ENCODE assay signal across 8 cellular contexts in genomic region chr7:148983220-148984146, GRCh38. TPM values are rescaled to one million over a fixed set of nuclear protein-coding genes. Genes with fewer than 3 reads are reported as not detected.
DNase-seq lines count a peak whose midpoint lies in the region; ATAC-seq and TF ChIP-seq lines count a peak whose summit lies in the region.

No MANE protein-coding gene starts in this region.

- H3K27ac ChIP-seq in foreskin keratinocyte, result no peak overlapping the region
- H3K27ac ChIP-seq in neutrophil, result no peak overlapping the region

- H3K27me3 ChIP-seq in foreskin keratinocyte (no peaks in the 10 kb centered on the region), neutrophil (peaks cover 63% of the 10 kb centered on the region)

- H3K9me3 ChIP-seq in neutrophil, result no peaks in the 10 kb centered on the region

- no peaks in the 10 kb centered on the region for H3K36me3 ChIP-seq in neutrophil

- ATAC-seq in foreskin keratinocyte, result peak; percentile 57

- peak overlapping the region; percentile 56 to 59 for H3K4me3 ChIP-seq in neutrophil (ENCODE audit: low read depth in 1 of 2, low read length in 1 of 2)

- TF ChIP-seq CTCF in foreskin keratinocyte (conservative IDR thresholded peaks at IDR 0.05) (no peak), neutrophil (IDR thresholded peaks at IDR 0.05) (no peak)

- H3K4me1 ChIP-seq in foreskin keratinocyte (no peaks in the 10 kb centered on the region), neutrophil (ENCODE audit: control insufficient read depth in 1 of 2, insufficient read depth in 1 of 2, low read depth in 1 of 2, low read length in 1 of 2) (peaks cover 32 to 53% of the 10 kb centered on the region in 2 experiments)

- DNase-seq in Daoy (ENCODE audit: low read depth) (peak; percentile 92), H4 (ENCODE audit: low spot score) (peak; percentile 89), M059J (ENCODE audit: low read depth) (peak; percentile 87), SHP77 (lab: John Stamatoyannopoulos, UW) (peak; percentile 57 to 82), activated gamma-delta T cell (lab: John Stamatoyannopoulos, UW) (peak; percentile 60), foreskin keratinocyte (peak in 1 of 2 donors; percentile 66), superior temporal gyrus (ENCODE audit: extremely low spot score) (peak; percentile 93)

RNA-seq across cellular contexts. Expression of gene PDIA4, which starts 44.8 kb away (rescaled TPM):
- 332 and 349 TPM in 2 replicates for total RNA-seq in Daoy (2014; rRNA removed; shearing (Covaris generic))
- total RNA-seq in H4 (2014; rRNA removed; shearing (Covaris generic)), result 307 and 318 TPM in 2 replicates
- total RNA-seq in M059J (2014; rRNA removed; shearing (Covaris generic)), result 307 and 409 TPM in 2 replicates
- total RNA-seq in foreskin keratinocyte, result 261 and 283 TPM in 2 replicates
- polyA plus RNA-seq in foreskin keratinocyte, result 179 and 181 TPM in 2 replicates
